Comparison of ENCODE assay signal across 1 cellular context in the genomic region with DNA sequence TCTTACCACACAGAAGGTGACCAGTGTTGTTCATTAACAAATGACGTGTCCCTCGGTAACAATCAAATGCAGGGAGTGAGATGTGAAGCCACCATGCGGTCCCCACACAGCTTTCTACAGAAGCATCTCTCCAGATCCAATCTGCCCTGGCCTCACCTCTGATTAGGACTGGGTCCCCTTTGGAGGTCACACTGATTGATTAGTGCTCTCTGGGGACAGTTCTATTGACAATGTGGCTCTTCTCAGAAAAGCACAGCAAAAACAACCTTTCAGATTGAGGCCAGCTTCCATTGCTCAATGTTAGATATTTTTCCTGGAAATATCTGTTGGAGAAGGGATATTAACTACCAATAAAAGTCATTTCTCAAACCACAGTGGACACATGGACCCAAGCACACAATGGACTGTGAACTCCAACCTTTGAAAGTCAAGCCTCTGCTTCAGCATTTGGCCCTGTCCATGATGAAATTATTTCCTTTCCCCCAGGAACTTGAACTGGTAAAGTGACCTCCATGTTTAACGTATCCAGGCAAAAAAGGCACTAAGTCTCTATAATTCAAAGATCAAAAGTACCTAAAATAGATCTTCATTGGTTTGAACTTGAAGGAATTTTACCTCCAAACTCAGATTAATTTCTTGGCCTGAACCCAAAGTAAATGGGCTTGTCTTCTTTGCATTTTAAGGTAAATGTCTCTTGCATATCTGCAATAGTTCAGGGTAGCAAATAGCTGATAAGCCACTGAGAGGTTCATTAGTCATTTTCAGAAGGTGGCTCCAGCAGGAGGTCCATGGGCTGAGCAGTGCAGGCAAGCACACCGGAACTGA.
A peak's percentile ranks its signal among the peaks of the same experiment; 100 is the strongest.
TF ChIP-seq lines count a peak whose summit lies in the region.

No MANE protein-coding gene starts in this region.

TF ChIP-seq in HepG2, 621 proteins besides CTCF, POLR2A, EP300 and RAD21 (continued from another document and continues in another):
- TF ChIP-seq, protein P1, sequence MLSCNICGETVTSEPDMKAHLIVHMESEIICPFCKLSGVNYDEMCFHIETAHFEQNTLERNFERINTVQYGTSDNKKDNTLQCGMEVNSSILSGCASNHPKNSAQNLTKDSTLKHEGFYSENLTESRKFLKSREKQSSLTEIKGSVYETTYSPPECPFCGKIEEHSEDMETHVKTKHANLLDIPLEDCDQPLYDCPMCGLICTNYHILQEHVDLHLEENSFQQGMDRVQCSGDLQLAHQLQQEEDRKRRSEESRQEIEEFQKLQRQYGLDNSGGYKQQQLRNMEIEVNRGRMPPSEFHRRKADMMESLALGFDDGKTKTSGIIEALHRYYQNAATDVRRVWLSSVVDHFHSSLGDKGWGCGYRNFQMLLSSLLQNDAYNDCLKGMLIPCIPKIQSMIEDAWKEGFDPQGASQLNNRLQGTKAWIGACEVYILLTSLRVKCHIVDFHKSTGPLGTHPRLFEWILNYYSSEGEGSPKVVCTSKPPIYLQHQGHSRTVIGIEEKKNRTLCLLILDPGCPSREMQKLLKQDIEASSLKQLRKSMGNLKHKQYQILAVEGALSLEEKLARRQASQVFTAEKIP (CRISPR knock-in tag; IDR thresholded peaks at IDR 0.05; ENCODE audit: borderline replicate concordance), result no peak
- TF ChIP-seq KDM1A (CRISPR knock-in tag; IDR thresholded peaks at IDR 0.05) (0 out of 2 replicates have a peak, but pooled peaks have one; percentile 9), SAP130 (CRISPR knock-in tag; IDR thresholded peaks at IDR 0.05; ENCODE audit: low read depth) (0 out of 2 replicates have a peak, but pooled peaks have one; percentile 9), ZBTB7B (CRISPR knock-in tag; IDR thresholded peaks at IDR 0.05) (no peak), KMT2A (CRISPR knock-in tag; IDR thresholded peaks at IDR 0.05) (no peak), TBP (CRISPR knock-in tag; IDR thresholded peaks at IDR 0.05) (no peak), ASH2L (IDR thresholded peaks at IDR 0.05; ENCODE audit: insufficient read length, low read depth, low read length) (no peak), GFI1 (CRISPR knock-in tag; IDR thresholded peaks at IDR 0.05; ENCODE audit: borderline replicate concordance) (no peak), ZNF776 (CRISPR knock-in tag; IDR thresholded peaks at IDR 0.05) (0 out of 2 replicates have a peak, but pooled peaks have one; percentile 36), ZSCAN9 (CRISPR knock-in tag; IDR thresholded peaks at IDR 0.05; ENCODE audit: borderline replicate concordance) (no peak), REPIN1 (CRISPR knock-in tag; IDR thresholded peaks at IDR 0.05; ENCODE audit: borderline replicate concordance, low read depth) (no peak), ZNF264 (CRISPR knock-in tag; IDR thresholded peaks at IDR 0.05) (0 out of 2 replicates have a peak, but pooled peaks have one; percentile 20), SRSF4 (IDR thresholded peaks at IDR 0.05; ENCODE audit: low read depth, low read length, poor library complexity, severe bottlenecking) (no peak), SNRNP70 (IDR thresholded peaks at IDR 0.05; ENCODE audit: low read depth, low read length) (no peak), ZFY (CRISPR knock-in tag; IDR thresholded peaks at IDR 0.05) (no peak), ZFP1 (CRISPR knock-in tag; IDR thresholded peaks at IDR 0.05) (no peak), DNMT3B (CRISPR knock-in tag; conservative IDR thresholded peaks at IDR 0.05) (no peak), ZBTB1 (CRISPR knock-in tag; IDR thresholded peaks at IDR 0.05; ENCODE audit: borderline replicate concordance) (no peak), ZNF567 (CRISPR knock-in tag; IDR thresholded peaks at IDR 0.05; ENCODE audit: borderline replicate concordance) (no peak), TOE1 (CRISPR knock-in tag; IDR thresholded peaks at IDR 0.05) (no peak), POLR2G (IDR thresholded peaks at IDR 0.05; ENCODE audit: low read depth, low read length) (no peak), HOXA3 (CRISPR knock-in tag; IDR thresholded peaks at IDR 0.05) (no peak), SMAD3 (CRISPR knock-in tag; IDR thresholded peaks at IDR 0.05) (no peak), MEF2D (CRISPR knock-in tag; IDR thresholded peaks at IDR 0.05) (no peak), ZNF766 (CRISPR knock-in tag; IDR thresholded peaks at IDR 0.05; ENCODE audit: borderline replicate concordance) (no peak), PHF5A (CRISPR knock-in tag; IDR thresholded peaks at IDR 0.05; ENCODE audit: low read depth, unreplicated experiment) (no peak), PPARG (CRISPR knock-in tag; conservative IDR thresholded peaks at IDR 0.05) (no peak), ZNF678 (CRISPR knock-in tag; IDR thresholded peaks at IDR 0.05) (no peak), ESRRA (CRISPR knock-in tag; IDR thresholded peaks at IDR 0.05; ENCODE audit: low read depth) (no peak; the same call in 1 of the 2 replicates), FOXA3 (CRISPR knock-in tag; IDR thresholded peaks at IDR 0.05) (peak; percentile 10; the same call in 1 of the 2 replicates), SATB2 (CRISPR knock-in tag; IDR thresholded peaks at IDR 0.05) (no peak)
- TF ChIP-seq, protein P2, sequence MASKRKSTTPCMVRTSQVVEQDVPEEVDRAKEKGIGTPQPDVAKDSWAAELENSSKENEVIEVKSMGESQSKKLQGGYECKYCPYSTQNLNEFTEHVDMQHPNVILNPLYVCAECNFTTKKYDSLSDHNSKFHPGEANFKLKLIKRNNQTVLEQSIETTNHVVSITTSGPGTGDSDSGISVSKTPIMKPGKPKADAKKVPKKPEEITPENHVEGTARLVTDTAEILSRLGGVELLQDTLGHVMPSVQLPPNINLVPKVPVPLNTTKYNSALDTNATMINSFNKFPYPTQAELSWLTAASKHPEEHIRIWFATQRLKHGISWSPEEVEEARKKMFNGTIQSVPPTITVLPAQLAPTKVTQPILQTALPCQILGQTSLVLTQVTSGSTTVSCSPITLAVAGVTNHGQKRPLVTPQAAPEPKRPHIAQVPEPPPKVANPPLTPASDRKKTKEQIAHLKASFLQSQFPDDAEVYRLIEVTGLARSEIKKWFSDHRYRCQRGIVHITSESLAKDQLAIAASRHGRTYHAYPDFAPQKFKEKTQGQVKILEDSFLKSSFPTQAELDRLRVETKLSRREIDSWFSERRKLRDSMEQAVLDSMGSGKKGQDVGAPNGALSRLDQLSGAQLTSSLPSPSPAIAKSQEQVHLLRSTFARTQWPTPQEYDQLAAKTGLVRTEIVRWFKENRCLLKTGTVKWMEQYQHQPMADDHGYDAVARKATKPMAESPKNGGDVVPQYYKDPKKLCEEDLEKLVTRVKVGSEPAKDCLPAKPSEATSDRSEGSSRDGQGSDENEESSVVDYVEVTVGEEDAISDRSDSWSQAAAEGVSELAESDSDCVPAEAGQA (IDR thresholded peaks at IDR 0.05; ENCODE audit: low read depth), result no peak
- TF ChIP-seq, protein P2 (CRISPR knock-in tag; IDR thresholded peaks at IDR 0.05; ENCODE audit: borderline replicate concordance), result no peak
- TF ChIP-seq, protein P3, sequence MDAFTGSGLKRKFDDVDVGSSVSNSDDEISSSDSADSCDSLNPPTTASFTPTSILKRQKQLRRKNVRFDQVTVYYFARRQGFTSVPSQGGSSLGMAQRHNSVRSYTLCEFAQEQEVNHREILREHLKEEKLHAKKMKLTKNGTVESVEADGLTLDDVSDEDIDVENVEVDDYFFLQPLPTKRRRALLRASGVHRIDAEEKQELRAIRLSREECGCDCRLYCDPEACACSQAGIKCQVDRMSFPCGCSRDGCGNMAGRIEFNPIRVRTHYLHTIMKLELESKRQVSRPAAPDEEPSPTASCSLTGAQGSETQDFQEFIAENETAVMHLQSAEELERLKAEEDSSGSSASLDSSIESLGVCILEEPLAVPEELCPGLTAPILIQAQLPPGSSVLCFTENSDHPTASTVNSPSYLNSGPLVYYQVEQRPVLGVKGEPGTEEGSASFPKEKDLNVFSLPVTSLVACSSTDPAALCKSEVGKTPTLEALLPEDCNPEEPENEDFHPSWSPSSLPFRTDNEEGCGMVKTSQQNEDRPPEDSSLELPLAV (CRISPR knock-in tag; conservative IDR thresholded peaks at IDR 0.05; ENCODE audit: low read depth), result no peak
- TF ChIP-seq, protein P4, sequence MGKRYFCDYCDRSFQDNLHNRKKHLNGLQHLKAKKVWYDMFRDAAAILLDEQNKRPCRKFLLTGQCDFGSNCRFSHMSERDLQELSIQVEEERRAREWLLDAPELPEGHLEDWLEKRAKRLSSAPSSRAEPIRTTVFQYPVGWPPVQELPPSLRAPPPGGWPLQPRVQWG (CRISPR knock-in tag; IDR thresholded peaks at IDR 0.05; ENCODE audit: borderline replicate concordance, low read depth), result no peak
- TF ChIP-seq, protein P5, sequence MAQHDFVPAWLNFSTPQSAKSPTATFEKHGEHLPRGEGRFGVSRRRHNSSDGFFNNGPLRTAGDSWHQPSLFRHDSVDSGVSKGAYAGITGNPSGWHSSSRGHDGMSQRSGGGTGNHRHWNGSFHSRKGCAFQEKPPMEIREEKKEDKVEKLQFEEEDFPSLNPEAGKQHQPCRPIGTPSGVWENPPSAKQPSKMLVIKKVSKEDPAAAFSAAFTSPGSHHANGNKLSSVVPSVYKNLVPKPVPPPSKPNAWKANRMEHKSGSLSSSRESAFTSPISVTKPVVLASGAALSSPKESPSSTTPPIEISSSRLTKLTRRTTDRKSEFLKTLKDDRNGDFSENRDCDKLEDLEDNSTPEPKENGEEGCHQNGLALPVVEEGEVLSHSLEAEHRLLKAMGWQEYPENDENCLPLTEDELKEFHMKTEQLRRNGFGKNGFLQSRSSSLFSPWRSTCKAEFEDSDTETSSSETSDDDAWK (CRISPR knock-in tag; IDR thresholded peaks at IDR 0.05), result no peak
- TF ChIP-seq, protein P6, sequence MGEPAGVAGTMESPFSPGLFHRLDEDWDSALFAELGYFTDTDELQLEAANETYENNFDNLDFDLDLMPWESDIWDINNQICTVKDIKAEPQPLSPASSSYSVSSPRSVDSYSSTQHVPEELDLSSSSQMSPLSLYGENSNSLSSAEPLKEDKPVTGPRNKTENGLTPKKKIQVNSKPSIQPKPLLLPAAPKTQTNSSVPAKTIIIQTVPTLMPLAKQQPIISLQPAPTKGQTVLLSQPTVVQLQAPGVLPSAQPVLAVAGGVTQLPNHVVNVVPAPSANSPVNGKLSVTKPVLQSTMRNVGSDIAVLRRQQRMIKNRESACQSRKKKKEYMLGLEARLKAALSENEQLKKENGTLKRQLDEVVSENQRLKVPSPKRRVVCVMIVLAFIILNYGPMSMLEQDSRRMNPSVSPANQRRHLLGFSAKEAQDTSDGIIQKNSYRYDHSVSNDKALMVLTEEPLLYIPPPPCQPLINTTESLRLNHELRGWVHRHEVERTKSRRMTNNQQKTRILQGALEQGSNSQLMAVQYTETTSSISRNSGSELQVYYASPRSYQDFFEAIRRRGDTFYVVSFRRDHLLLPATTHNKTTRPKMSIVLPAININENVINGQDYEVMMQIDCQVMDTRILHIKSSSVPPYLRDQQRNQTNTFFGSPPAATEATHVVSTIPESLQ (CRISPR knock-in tag; conservative IDR thresholded peaks at IDR 0.05), result no peak
- TF ChIP-seq, protein P7, sequence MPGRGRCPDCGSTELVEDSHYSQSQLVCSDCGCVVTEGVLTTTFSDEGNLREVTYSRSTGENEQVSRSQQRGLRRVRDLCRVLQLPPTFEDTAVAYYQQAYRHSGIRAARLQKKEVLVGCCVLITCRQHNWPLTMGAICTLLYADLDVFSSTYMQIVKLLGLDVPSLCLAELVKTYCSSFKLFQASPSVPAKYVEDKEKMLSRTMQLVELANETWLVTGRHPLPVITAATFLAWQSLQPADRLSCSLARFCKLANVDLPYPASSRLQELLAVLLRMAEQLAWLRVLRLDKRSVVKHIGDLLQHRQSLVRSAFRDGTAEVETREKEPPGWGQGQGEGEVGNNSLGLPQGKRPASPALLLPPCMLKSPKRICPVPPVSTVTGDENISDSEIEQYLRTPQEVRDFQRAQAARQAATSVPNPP (CRISPR knock-in tag; IDR thresholded peaks at IDR 0.05), result no peak
- TF ChIP-seq, protein P8, sequence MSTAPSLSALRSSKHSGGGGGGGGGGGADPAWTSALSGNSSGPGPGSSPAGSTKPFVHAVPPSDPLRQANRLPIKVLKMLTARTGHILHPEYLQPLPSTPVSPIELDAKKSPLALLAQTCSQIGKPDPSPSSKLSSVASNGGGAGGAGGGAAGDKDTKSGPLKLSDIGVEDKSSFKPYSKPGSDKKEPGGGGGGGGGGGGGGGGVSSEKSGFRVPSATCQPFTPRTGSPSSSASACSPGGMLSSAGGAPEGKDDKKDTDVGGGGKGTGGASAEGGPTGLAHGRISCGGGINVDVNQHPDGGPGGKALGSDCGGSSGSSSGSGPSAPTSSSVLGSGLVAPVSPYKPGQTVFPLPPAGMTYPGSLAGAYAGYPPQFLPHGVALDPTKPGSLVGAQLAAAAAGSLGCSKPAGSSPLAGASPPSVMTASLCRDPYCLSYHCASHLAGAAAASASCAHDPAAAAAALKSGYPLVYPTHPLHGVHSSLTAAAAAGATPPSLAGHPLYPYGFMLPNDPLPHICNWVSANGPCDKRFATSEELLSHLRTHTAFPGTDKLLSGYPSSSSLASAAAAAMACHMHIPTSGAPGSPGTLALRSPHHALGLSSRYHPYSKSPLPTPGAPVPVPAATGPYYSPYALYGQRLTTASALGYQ (CRISPR knock-in tag; IDR thresholded peaks at IDR 0.05), result no peak
- TF ChIP-seq, protein P9, sequence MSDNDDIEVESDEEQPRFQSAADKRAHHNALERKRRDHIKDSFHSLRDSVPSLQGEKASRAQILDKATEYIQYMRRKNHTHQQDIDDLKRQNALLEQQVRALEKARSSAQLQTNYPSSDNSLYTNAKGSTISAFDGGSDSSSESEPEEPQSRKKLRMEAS (IDR thresholded peaks at IDR 0.05), result peak; percentile 12; the same call in 1 of the 2 replicates
- TF ChIP-seq, protein P10, sequence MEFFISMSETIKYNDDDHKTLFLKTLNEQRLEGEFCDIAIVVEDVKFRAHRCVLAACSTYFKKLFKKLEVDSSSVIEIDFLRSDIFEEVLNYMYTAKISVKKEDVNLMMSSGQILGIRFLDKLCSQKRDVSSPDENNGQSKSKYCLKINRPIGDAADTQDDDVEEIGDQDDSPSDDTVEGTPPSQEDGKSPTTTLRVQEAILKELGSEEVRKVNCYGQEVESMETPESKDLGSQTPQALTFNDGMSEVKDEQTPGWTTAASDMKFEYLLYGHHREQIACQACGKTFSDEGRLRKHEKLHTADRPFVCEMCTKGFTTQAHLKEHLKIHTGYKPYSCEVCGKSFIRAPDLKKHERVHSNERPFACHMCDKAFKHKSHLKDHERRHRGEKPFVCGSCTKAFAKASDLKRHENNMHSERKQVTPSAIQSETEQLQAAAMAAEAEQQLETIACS (CRISPR knock-in tag; IDR thresholded peaks at IDR 0.05), result no peak
